In genomic region chr10:67520924-67521520, GRCh38 we compare ENCODE assay signal across 7 cellular contexts.
DNase-seq lines count a peak whose midpoint lies in the region; ATAC-seq and TF ChIP-seq lines count a peak whose summit lies in the region.

No MANE protein-coding gene starts in this region.

- 0 to 4% (median 3%) methylated on average over 5 of the region's 5 CpGs for WGBS in adrenal gland, 4 donors

- intact Hi-C loops in adrenal gland (cut with DNase I), result no loop called here
- intact Hi-C loops in sciatic nerve (cut with DNase I), result no loop called here

- no peaks in the 10 kb centered on the region for H4K20me1 ChIP-seq in DND-41 (ENCODE audit: insufficient read depth, low read length)

- no peak overlapping the region for H3K4me2 ChIP-seq in DND-41 (ENCODE audit: insufficient read depth, low read length)

- H3K4me3 ChIP-seq in DND-41 (ENCODE audit: low read depth in 1 of 2, low read length in 2 of 2) (no peak overlapping the region), adrenal gland (no peak overlapping the region), right atrium auricular region (no peak overlapping the region)

- H3K9ac ChIP-seq in DND-41 (ENCODE audit: low read depth, low read length), result no peak overlapping the region

- H3K36me3 ChIP-seq in DND-41 (ENCODE audit: insufficient read depth, low read length) (no peaks in the 10 kb centered on the region), adrenal gland (replicated peaks in 1 of 2) (no peaks in the 10 kb centered on the region), right atrium auricular region (no peaks in the 10 kb centered on the region)

- H3K4me1 ChIP-seq in DND-41 (ENCODE audit: insufficient read depth, low read length) (no peaks in the 10 kb centered on the region), adrenal gland (replicated peaks in 1 of 2) (no peaks in the 10 kb centered on the region), right atrium auricular region (no peaks in the 10 kb centered on the region)

- no peak for TF ChIP-seq POLR2A in adrenal gland (IDR thresholded peaks at IDR 0.05)

- DNase-seq in DND-41 (peak; percentile 36), NOMO-1 treated with DMSO at 0.1 percent for 48 hours (lab: John Stamatoyannopoulos, UW; ENCODE audit: unreplicated experiment) (peak; percentile 40), adrenal gland (peak; percentile 21 to 57 (median 38)), right atrium auricular region (ENCODE audit: low spot score) (no peak), sciatic nerve (ENCODE audit: low spot score) (peak; percentile 59)

- H3K27me3 ChIP-seq in DND-41 (ENCODE audit: insufficient read depth, low read length, poor library complexity), result no peaks in the 10 kb centered on the region
- H3K27me3 ChIP-seq in adrenal gland, result no peaks in the 10 kb centered on the region
- no peaks in the 10 kb centered on the region for H3K27me3 ChIP-seq in right atrium auricular region

- peak; percentile 90 for TF ChIP-seq CTCF in DND-41 (IDR thresholded peaks at IDR 0.05; ENCODE audit: borderline replicate concordance, extremely low read depth, low read length, poor library complexity, severe bottlenecking)
- peak; percentile 48 to 75 (median 72) for TF ChIP-seq CTCF in adrenal gland (IDR thresholded peaks at IDR 0.05)
- peak; percentile 48 to 74 for TF ChIP-seq CTCF in right atrium auricular region (IDR thresholded peaks at IDR 0.05)

- peak; percentile 88 for ATAC-seq in DND-41 (ENCODE audit: insufficient read depth, low read depth)
- peak; percentile 79 for ATAC-seq in GM19043 (IDR thresholded peaks at IDR 0.05; ENCODE audit: low read depth, unreplicated experiment)
- ATAC-seq in HG03342 (IDR thresholded peaks at IDR 0.05; ENCODE audit: unreplicated experiment), result peak; percentile 93
- peak; percentile 74 for ATAC-seq in sciatic nerve

- H3K27ac ChIP-seq in DND-41 (ENCODE audit: low read length) (no peak overlapping the region), adrenal gland (no peak overlapping the region), right atrium auricular region (no peak overlapping the region)

- H3K79me2 ChIP-seq in DND-41 (ENCODE audit: insufficient read depth, low read length), result no peaks in the 10 kb centered on the region

- no peak overlapping the region for H2AFZ ChIP-seq in DND-41 (ENCODE audit: low read depth, low read length)

- H3K9me3 ChIP-seq in DND-41 (ENCODE audit: insufficient read depth, low read length, severe bottlenecking) (no peaks in the 10 kb centered on the region), adrenal gland (replicated peaks in 1 of 3) (no peaks in the 10 kb centered on the region), right atrium auricular region (no peaks in the 10 kb centered on the region)
